In genomic region chr11:125170406-125171031, GRCh38 we compare ENCODE assay signal across 10 cellular contexts. TPM values are rescaled to one million over a fixed set of nuclear protein-coding genes. Genes with fewer than 3 reads are reported as not detected.
DNase-seq lines count a peak whose midpoint lies in the region; ATAC-seq, FAIRE-seq and TF ChIP-seq lines count a peak whose summit lies in the region.
"Had no signal": no experiment of that assay in that cellular context is flagged by ENCODE, and none has a peak within 500 bp of the region (broad histone marks: within the 10 kb centered on the region; RNA-seq: fewer than 3 reads in every experiment).

No MANE protein-coding gene starts in this region.

- TF ChIP-seq CTCF in AG04450 (IDR thresholded peaks at IDR 0.05; ENCODE audit: low read depth, low read length) = no peak
- no peak for TF ChIP-seq CTCF in astrocyte of the cerebellum (IDR thresholded peaks at IDR 0.05; ENCODE audit: low read depth, low read length, missing control alignments)
- no peak for TF ChIP-seq CTCF in ovary (IDR thresholded peaks at IDR 0.05)

- no peak for TF ChIP-seq POLR2A in ovary (IDR thresholded peaks at IDR 0.05)
- TF ChIP-seq POLR2A in GM12892 (IDR thresholded peaks at IDR 0.05; ENCODE audit: low read depth, low read length) = no peak

- POLR2A ChIA-PET in AG04450 (lab: Yijun Ruan, JAX) = interaction anchor here (1.0 to 1.3 kb wide), 2 partner anchors 10 to 93 kb away, joined by 3 to 8 read pairs; no protein-coding TSS in a partner anchor

- no peaks in the 10 kb centered on the region for H3K9me3 ChIP-seq in AG04450 (ENCODE audit: control insufficient read depth, insufficient read depth, low read length)
- no peaks in the 10 kb centered on the region for H3K9me3 ChIP-seq in ovary

- DNase-seq in AG04450 (ENCODE audit: low read depth, low spot score) (peak; percentile 84), astrocyte of the cerebellum (ENCODE audit: low read depth) (peak; percentile 53), left cardiac atrium (peak; percentile 76), ovary (peak; percentile 80 to 87 (median 83)), Ammon's horn (ENCODE audit: low spot score) (no peak), GM12892 (ENCODE audit: insufficient read length) (no peak)
- DNase-seq in activated T-cell treated with anti-CD3 and anti-CD28 coated beads, Interleukin-2, amount 50 U/mL, for 1 hour = no peak
- DNase-seq: activated gamma-delta T cell treated with Interleukin-2 at 50 U/mL for 16 hours, NCI-H526 treated with DMSO at 0.1 percent for 48 hours had no signal

- TF ChIP-seq EP300 in ovary (IDR thresholded peaks at IDR 0.05) = no peak

- H3K4me1 ChIP-seq in ovary (ENCODE audit: insufficient read depth) = peaks cover 31% of the 10 kb centered on the region

- H3K27me3 ChIP-seq in AG04450 (ENCODE audit: control insufficient read depth, insufficient read depth, low read length) (peaks cover 21% of the 10 kb centered on the region), ovary (no peaks in the 10 kb centered on the region)

- in situ Hi-C loops in astrocyte of the cerebellum (cut with HindIII; ENCODE audit: low sequenced_read_pairs) = no loop called here

- no peak for FAIRE-seq in GM12892 (lab: Jason Lieb, UNC)

- CTCF ChIA-PET in AG04450 (lab: Charles Lee) = interaction anchor here (0.8 to 10.2 kb wide), 4 partner anchors 28 to 294 kb away, joined by 3 to 164 read pairs (median 10); no protein-coding TSS in a partner anchor

- H3K36me3 ChIP-seq in ovary = no peaks in the 10 kb centered on the region

- ATAC-seq in left cardiac atrium (peak; percentile 63 to 68), HG02981 (IDR thresholded peaks at IDR 0.05; ENCODE audit: unreplicated experiment) (no peak)

- H3K27ac ChIP-seq in AG04450 (ENCODE audit: low read depth, low read length) (peak overlapping the region; percentile 93), ovary (peak overlapping the region; percentile 66 to 91)

- intact Hi-C loops in left cardiac atrium (cut with DNase I) = loop anchor here in 1 of 2 donors (10.0 kb wide), 1 partner anchor 94 kb away; no protein-coding TSS in a partner anchor
- intact Hi-C loops in ovary (cut with DNase I) = no loop called here

- 0 out of 2 replicates have a peak overlapping the region, but pooled peaks have one; percentile 27 for H3K4me3 ChIP-seq in AG04450 (ENCODE audit: low read depth, low read length)
- H3K4me3 ChIP-seq in astrocyte of the cerebellum (ENCODE audit: low read depth, low read length) = no peak overlapping the region
- no peak overlapping the region for H3K4me3 ChIP-seq in ovary

- WGBS in ovary, 3 donors = 5 to 12% (median 9%) methylated on average over 13 of the region's 13 CpGs

RNA-seq across cellular contexts. Expression of gene PKNOX2, which starts 6.0 kb away (rescaled TPM):
- polyA plus RNA-seq in AG04450 (2011; rRNA removed) = 3.0 and 3.6 TPM in 2 replicates
- polyA minus RNA-seq in AG04450 (2011; rRNA and poly(A)+ RNA removed) = 2.6 and 3.5 TPM in 2 replicates
- total RNA-seq in left cardiac atrium = 10 to 100 TPM; 13.8 to 14.4 TPM
- 10 to 100 TPM; 11.8 to 42.3 (median 30.2) TPM for total RNA-seq in ovary
- 10 to 100 TPM; 10.6 to 13.0 TPM for polyA plus RNA-seq in ovary
- not detected for polyA plus RNA-seq in GM12892 (2012; ENCODE audit: missing spikeins)

RNA-seq across cellular contexts. Expression of gene TMEM218, which starts 59.1 kb away (rescaled TPM):
- polyA plus RNA-seq in AG04450 (2011; rRNA removed) (28.4 and 29.9 TPM in 2 replicates), ovary (10 to 100 TPM; 31.8 to 37.3 TPM)
- polyA minus RNA-seq in AG04450 (2011; rRNA and poly(A)+ RNA removed) = 12.0 and 13.2 TPM in 2 replicates
- total RNA-seq in left cardiac atrium (10 to 100 TPM; 10.9 to 12.8 TPM), ovary (10 to 100 TPM; 13.0 to 20.6 (median 16.7) TPM)
- 24.7 TPM for polyA plus RNA-seq in GM12892 (2012; ENCODE audit: missing spikeins)

Comparison
In these comparisons a context has a peak if more than half of its experiments do, and no peak if none do; other contexts are left out.
1. DNase-seq: peak in AG04450 (single experiment), astrocyte of the cerebellum (single experiment), left cardiac atrium (single experiment) and ovary (5 of 5); none in Ammon's horn (single experiment), activated T-cell treated with anti-CD3 and anti-CD28 coated beads, Interleukin-2, amount 50 U/mL, for 1 hour (single experiment) and GM12892 (single experiment).